Comparison of ENCODE assay signal across 19 cellular contexts in the genomic region with DNA sequence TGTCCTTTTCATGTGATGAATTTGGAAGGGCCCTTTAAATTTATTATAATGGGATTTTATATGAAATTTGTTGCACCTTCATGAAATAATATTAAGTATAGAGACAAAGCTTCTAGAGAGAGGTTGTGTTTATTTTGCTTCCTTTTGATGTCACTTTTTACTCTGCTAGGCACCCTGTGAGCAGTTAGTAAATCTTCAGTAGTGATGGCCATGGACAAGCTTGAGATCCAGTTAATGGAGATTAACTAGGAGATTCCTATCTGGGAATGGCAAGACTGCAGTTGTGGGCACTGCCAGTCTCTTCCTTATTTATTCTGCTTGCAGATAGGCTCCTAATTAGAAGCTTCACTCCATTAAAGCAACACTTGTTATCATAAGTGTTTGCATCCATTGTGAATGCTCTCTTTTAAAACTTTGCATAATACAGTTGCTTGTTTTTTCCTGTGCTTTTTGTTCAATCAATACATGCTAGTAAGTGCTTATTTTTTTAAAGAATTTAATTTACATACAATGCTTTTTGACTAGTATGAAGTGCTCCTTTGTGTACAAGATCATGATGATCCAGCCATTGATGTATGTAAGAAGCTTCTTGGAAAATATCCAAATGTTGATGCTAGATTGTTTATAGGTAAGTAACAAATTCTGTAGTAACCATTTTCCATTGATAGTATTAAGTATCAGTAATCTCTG. TPM values are rescaled to one million over a fixed set of nuclear protein-coding genes. Genes with fewer than 3 reads are reported as not detected.
A peak's percentile ranks its signal among the peaks of the same experiment; 100 is the strongest.
DNase-seq lines count a peak whose midpoint lies in the region; ATAC-seq and TF ChIP-seq lines count a peak whose summit lies in the region.
"Had no signal": no experiment of that assay in that cellular context is flagged by ENCODE, and none has a peak within 500 bp of the region (broad histone marks: within the 10 kb centered on the region; RNA-seq: fewer than 3 reads in every experiment).

No MANE protein-coding gene starts in this region.

- intact Hi-C loops in natural killer cell (cut with micrococcal nuclease) = no loop called here

- no peaks in the 10 kb centered on the region for H3K27me3 Mint-ChIP-seq in natural killer cell (ENCODE audit: low read depth in 2 of 2)
- no peaks in the 10 kb centered on the region for H3K27me3 Mint-ChIP-seq in natural killer cell treated with Interleukin-12 subunit alpha and Interleukin-12 subunit beta and Interleukin-15 and Interleukin-18, amount 100 ng/mL, for 72 hours
- H3K27me3 Mint-ChIP-seq: activated CD8-positive, alpha-beta memory T cell treated with anti-CD3 and anti-CD28 coated beads, Interleukin-2, amount 10 ng/mL, durations not matched to agents 7 days and 5 days; activated naive CD8-positive, alpha-beta T cell treated with anti-CD3 and anti-CD28 coated beads, Interleukin-2, amount 10 ng/mL, durations not matched to agents 7 days and 5 days had no signal

- peaks cover 0 to 9% of the 10 kb centered on the region in 2 donors for H3K4me1 Mint-ChIP-seq in natural killer cell
- H3K4me1 Mint-ChIP-seq in natural killer cell treated with Interleukin-12 subunit alpha and Interleukin-12 subunit beta and Interleukin-15 and Interleukin-18, amount 100 ng/mL, for 72 hours (ENCODE audit: low read depth in 2 of 2) = peaks cover 7% of the 10 kb centered on the region in 2 donors

- no peaks in the 10 kb centered on the region for H3K36me3 Mint-ChIP-seq in natural killer cell
- no peaks in the 10 kb centered on the region for H3K36me3 Mint-ChIP-seq in natural killer cell treated with Interleukin-12 subunit alpha and Interleukin-12 subunit beta and Interleukin-15 and Interleukin-18, amount 100 ng/mL, for 72 hours

- H3K27ac Mint-ChIP-seq in natural killer cell = peak overlapping the region; percentile 34 to 38
- no peak overlapping the region for H3K27ac Mint-ChIP-seq in natural killer cell treated with Interleukin-12 subunit alpha and Interleukin-12 subunit beta and Interleukin-15 and Interleukin-18, amount 100 ng/mL, for 72 hours
- H3K27ac Mint-ChIP-seq: activated CD8-positive, alpha-beta memory T cell treated with anti-CD3 and anti-CD28 coated beads, Interleukin-2, amount 10 ng/mL, durations not matched to agents 7 days and 5 days; activated naive CD8-positive, alpha-beta T cell treated with anti-CD3 and anti-CD28 coated beads, Interleukin-2, amount 10 ng/mL, durations not matched to agents 7 days and 5 days had no signal

- peaks cover 3% of the 10 kb centered on the region for H3K36me3 ChIP-seq in thymus (ENCODE audit: control insufficient read depth, insufficient read depth)
- peaks cover 6% of the 10 kb centered on the region for H3K36me3 ChIP-seq in effector memory CD4-positive, alpha-beta T cell (ENCODE audit: control insufficient read depth, insufficient read depth, low read length)

- ATAC-seq in natural killer cell (no peak), foreskin keratinocyte (no peak)
- no peak for ATAC-seq in natural killer cell treated with Interleukin-12 subunit alpha and Interleukin-12 subunit beta and Interleukin-15 and Interleukin-18, amount 100 ng/mL, for 72 hours
- ATAC-seq: activated CD8-positive, alpha-beta memory T cell treated with anti-CD3 and anti-CD28 coated beads, Interleukin-2, amount 10 ng/mL, durations not matched to agents 7 days and 5 days; heart left ventricle had no signal

- DNase-seq in natural killer cell (no peak), NCI-H69 (lab: John Stamatoyannopoulos, UW) (peak; percentile 28), foreskin keratinocyte (no peak), COLO829 (ENCODE audit: low spot score) (no peak)
- DNase-seq in natural killer cell treated with Interleukin-12 subunit alpha and Interleukin-12 subunit beta and Interleukin-15 and Interleukin-18, amount 100 ng/mL, for 72 hours (ENCODE audit: low spot score) = no peak
- DNase-seq in stimulated activated CD4-positive, alpha-beta T cell treated with anti-CD3 and anti-CD28 coated beads, Interleukin-4, amount 100 ng/mL, for 24 hours = no peak
- DNase-seq in effector memory CD4-positive, alpha-beta T cell = no peak
- DNase-seq: activated CD8-positive, alpha-beta memory T cell treated with anti-CD3 and anti-CD28 coated beads, Interleukin-2, amount 10 ng/mL, durations not matched to agents 7 days and 5 days; activated naive CD8-positive, alpha-beta T cell treated with anti-CD3 and anti-CD28 coated beads, Interleukin-2, amount 10 ng/mL, durations not matched to agents 7 days and 5 days; colonic mucosa; heart left ventricle; NCI-H1694 treated with DMSO at 0.1 percent for 48 hours; NCI-H526 treated with DMSO at 0.1 percent for 48 hours; sigmoid colon; stimulated activated CD4-positive, alpha-beta T cell treated with anti-CD3 and anti-CD28 coated beads, Interleukin-1b, Interleukin-23, amount 100 ng/mL, for 48 hours; stimulated activated naive CD4-positive, alpha-beta T cell treated with Interleukin-2 at 50 U/mL for 16 hours; trophoblast cell had no signal

- H3K27me3 ChIP-seq in foreskin keratinocyte (no peaks in the 10 kb centered on the region), thymus (ENCODE audit: control insufficient read depth, insufficient read depth) (no peaks in the 10 kb centered on the region)
- H3K27me3 ChIP-seq in effector memory CD4-positive, alpha-beta T cell (replicated peaks; ENCODE audit: control insufficient read depth, insufficient read depth, low read length, poor library complexity, severe bottlenecking) = no peaks in the 10 kb centered on the region
- H3K27me3 ChIP-seq: colonic mucosa, heart left ventricle, sigmoid colon had no signal

- H3K4me1 ChIP-seq in foreskin keratinocyte (no peaks in the 10 kb centered on the region), thymus (ENCODE audit: control insufficient read depth, insufficient read depth, low read length) (peaks cover 8% of the 10 kb centered on the region)
- peaks cover 9% of the 10 kb centered on the region for H3K4me1 ChIP-seq in effector memory CD4-positive, alpha-beta T cell (ENCODE audit: control insufficient read depth, insufficient read depth, low read length, poor library complexity, severe bottlenecking)
- H3K4me1 ChIP-seq: colonic mucosa, parathyroid adenoma had no signal

- no peak overlapping the region for H3K4me3 Mint-ChIP-seq in natural killer cell
- no peak overlapping the region for H3K4me3 Mint-ChIP-seq in natural killer cell treated with Interleukin-12 subunit alpha and Interleukin-12 subunit beta and Interleukin-15 and Interleukin-18, amount 100 ng/mL, for 72 hours
- H3K4me3 Mint-ChIP-seq: activated CD8-positive, alpha-beta memory T cell treated with anti-CD3 and anti-CD28 coated beads, Interleukin-2, amount 10 ng/mL, durations not matched to agents 7 days and 5 days; activated naive CD8-positive, alpha-beta T cell treated with anti-CD3 and anti-CD28 coated beads, Interleukin-2, amount 10 ng/mL, durations not matched to agents 7 days and 5 days had no signal

- H3K27ac ChIP-seq in foreskin keratinocyte (peak overlapping the region; percentile 42), thymus (ENCODE audit: low read depth) (peak overlapping the region; percentile 37)
- no peak overlapping the region for H3K27ac ChIP-seq in effector memory CD4-positive, alpha-beta T cell (ENCODE audit: insufficient read depth, low read length, poor library complexity, severe bottlenecking)
- H3K27ac ChIP-seq: colonic mucosa, heart left ventricle, parathyroid adenoma, sigmoid colon had no signal

- TF ChIP-seq CTCF in natural killer cell (IDR thresholded peaks at IDR 0.05) (no peak), foreskin keratinocyte (conservative IDR thresholded peaks at IDR 0.05) (no peak)

- H3K4me3 ChIP-seq in thymus (ENCODE audit: low read length) = no peak overlapping the region
- H3K4me3 ChIP-seq in effector memory CD4-positive, alpha-beta T cell (ENCODE audit: insufficient read depth, low read depth, low read length, poor library complexity, severe bottlenecking) = no peak overlapping the region
- H3K4me3 ChIP-seq: colonic mucosa, heart left ventricle, sigmoid colon had no signal

- no peaks in the 10 kb centered on the region for H3K9me3 ChIP-seq in thymus (ENCODE audit: control insufficient read depth)
- H3K9me3 ChIP-seq in effector memory CD4-positive, alpha-beta T cell (ENCODE audit: control insufficient read depth, low read length) = no peaks in the 10 kb centered on the region
- H3K9me3 ChIP-seq: colonic mucosa, heart left ventricle, sigmoid colon had no signal

- no peaks in the 10 kb centered on the region for H3K9me3 Mint-ChIP-seq in natural killer cell
- no peaks in the 10 kb centered on the region for H3K9me3 Mint-ChIP-seq in natural killer cell treated with Interleukin-12 subunit alpha and Interleukin-12 subunit beta and Interleukin-15 and Interleukin-18, amount 100 ng/mL, for 72 hours
- H3K9me3 Mint-ChIP-seq: activated naive CD8-positive, alpha-beta T cell treated with anti-CD3 and anti-CD28 coated beads, Interleukin-2, amount 10 ng/mL, durations not matched to agents 7 days and 5 days had no signal

RNA-seq across cellular contexts. Expression of a gene that starts 25.9 kb away (rescaled TPM):
- total RNA-seq in natural killer cell (10 to 100 TPM; 17.9 to 21.4 (median 18.8) TPM), foreskin keratinocyte (37.9 and 45.5 TPM in 2 replicates)
- 10 to 100 TPM; 14.8 to 19.0 TPM for total RNA-seq in natural killer cell treated with Interleukin-12 subunit alpha and Interleukin-12 subunit beta and Interleukin-15 and Interleukin-18, amount 100 ng/mL, for 72 hours
- polyA plus RNA-seq in foreskin keratinocyte (10.6 and 15.7 TPM in 2 replicates), thymus (37.1 TPM)

Comparison
In these comparisons a context has a peak if more than half of its experiments do, and no peak if none do; other contexts are left out.
1. H3K27ac Mint-ChIP-seq: peak in natural killer cell (2 of 2); none in natural killer cell treated with Interleukin-12 subunit alpha and Interleukin-12 subunit beta and Interleukin-15 and Interleukin-18, amount 100 ng/mL, for 72 hours (0 of 2).